1 cellular context compared by ENCODE assay signal in the genomic region with DNA sequence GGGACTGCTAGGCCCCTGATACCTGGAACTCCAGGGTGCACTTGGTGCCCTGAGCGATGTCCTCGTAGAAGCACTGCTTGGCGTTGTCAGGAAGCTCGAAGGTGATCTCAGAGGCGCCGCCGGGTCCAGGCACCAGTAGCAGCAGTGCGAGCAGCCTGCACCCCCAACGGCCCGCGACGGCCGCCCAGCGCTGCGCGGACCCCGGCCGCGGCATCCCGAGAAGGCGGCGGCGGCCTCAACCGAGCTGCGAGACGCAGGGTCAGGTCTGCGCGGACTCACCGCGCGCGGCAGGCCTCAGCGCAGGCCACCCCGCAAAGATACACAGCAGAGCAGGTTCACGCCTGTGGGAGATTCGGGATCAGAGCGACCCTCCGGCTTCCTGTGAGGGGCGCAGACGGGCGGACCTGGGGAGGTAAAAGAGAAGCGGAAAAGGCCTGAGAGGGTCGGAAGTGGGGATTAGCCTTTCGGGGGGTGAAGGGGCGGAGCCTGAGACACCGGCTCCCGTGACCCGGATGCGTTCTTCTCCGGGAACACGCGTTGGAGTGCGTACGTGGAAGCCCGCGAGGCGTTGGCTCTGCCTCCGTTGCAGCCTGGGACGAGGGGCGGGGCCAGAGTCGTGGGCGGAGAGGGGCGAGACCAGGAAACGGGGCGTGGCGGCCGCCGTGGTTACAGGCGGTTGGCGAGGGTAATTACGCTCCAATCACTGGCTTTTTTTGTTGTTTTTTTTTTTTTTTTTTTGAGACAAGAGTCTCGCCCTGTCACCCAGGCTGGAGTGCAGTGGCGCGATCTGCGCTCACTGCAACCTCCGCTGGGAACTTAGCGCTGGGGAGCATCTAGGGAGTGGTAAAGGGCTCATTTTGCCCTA.
TF ChIP-seq lines count a peak whose summit lies in the region.

Gene TMED7, minus strand, starts transcription at position 458 of the 865 bp plus-strand sequence. Its CDS starts 244 bp downstream, at position 214.

TF ChIP-seq in K562, 482 proteins besides CTCF, POLR2A, EP300 and RAD21 (continued from another document and continues in another):
- TF ChIP-seq ZNF318 (IDR thresholded peaks at IDR 0.05; ENCODE audit: borderline replicate concordance in 1 of 2, low read depth in 1 of 2) (no peak), NCOA4 (IDR thresholded peaks at IDR 0.05; ENCODE audit: partially characterized antibody) (no peak), ESRRA (IDR thresholded peaks at IDR 0.05; ENCODE audit: borderline replicate concordance, low read depth) (peak; percentile 30; the same call in 1 of the 2 replicates), ZBTB9 (CRISPR knock-in tag; IDR thresholded peaks at IDR 0.05) (no peak), SNAPC5 (CRISPR knock-in tag; IDR thresholded peaks at IDR 0.05) (no peak), RHOXF2B (CRISPR knock-in tag; conservative IDR thresholded peaks at IDR 0.05) (no peak), FOXP1 (CRISPR knock-in tag; IDR thresholded peaks at IDR 0.05) (no peak), HIVEP1 (CRISPR knock-in tag; IDR thresholded peaks at IDR 0.05) (no peak), TAL1 (IDR thresholded peaks at IDR 0.05) (no peak), ZNF3 (CRISPR knock-in tag; IDR thresholded peaks at IDR 0.05) (no peak), CBX3 (IDR thresholded peaks at IDR 0.05; ENCODE audit: borderline replicate concordance in 1 of 2, low read length in 2 of 2) (peak in 1 of 2 experiments; percentile 13; a peak in 1 of 3 replicates), LARP7 (IDR thresholded peaks at IDR 0.05) (no peak), CREB1 (IDR thresholded peaks at IDR 0.05) (peak; percentile 64), CREB1 (CRISPR knock-in tag; IDR thresholded peaks at IDR 0.05) (peak; percentile 70), RBBP5 (IDR thresholded peaks at IDR 0.05; ENCODE audit: borderline replicate concordance, insufficient read depth, low read length, poor library complexity, severe bottlenecking) (peak; percentile 97), YBX1 (IDR thresholded peaks at IDR 0.05) (no peak), NFIC (IDR thresholded peaks at IDR 0.05) (peak; percentile 19; the same call in 1 of the 2 replicates), ELF1 (tag; IDR thresholded peaks at IDR 0.05) (peak; percentile 83), MXI1 (IDR thresholded peaks at IDR 0.05; ENCODE audit: low read depth, low read length) (no peak), PML (IDR thresholded peaks at IDR 0.05; ENCODE audit: low read length) (peak; percentile 74; the same call in 1 of the 2 replicates), NFYB (IDR thresholded peaks at IDR 0.05; ENCODE audit: extremely low read depth, insufficient read length) (peak; percentile 13), ZNF740 (CRISPR knock-in tag; IDR thresholded peaks at IDR 0.05) (peak; percentile 87; the same call in 1 of the 2 replicates), ZNF740 (tag; IDR thresholded peaks at IDR 0.05) (no peak; a peak in 1 of 4 replicates), SAFB (IDR thresholded peaks at IDR 0.05; ENCODE audit: borderline replicate concordance, low read depth, low read length) (peak; percentile 95), ELF4 (CRISPR knock-in tag; IDR thresholded peaks at IDR 0.05) (no peak), ZNF431 (CRISPR knock-in tag; IDR thresholded peaks at IDR 0.05) (peak; percentile 77; the same call in 1 of the 2 replicates), NR4A1 (CRISPR knock-in tag; IDR thresholded peaks at IDR 0.05) (no peak), NR4A1 (tag; IDR thresholded peaks at IDR 0.05) (no peak), MCM5 (IDR thresholded peaks at IDR 0.05; ENCODE audit: low read depth) (no peak), NUFIP1 (IDR thresholded peaks at IDR 0.05; ENCODE audit: partially characterized antibody) (no peak), SLC30A9 (CRISPR knock-in tag; IDR thresholded peaks at IDR 0.05) (no peak), PYGO2 (tag; IDR thresholded peaks at IDR 0.05) (no peak), COPS2 (conservative IDR thresholded peaks at IDR 0.05) (no peak), ZNF668 (CRISPR knock-in tag; IDR thresholded peaks at IDR 0.05) (no peak), CREM (IDR thresholded peaks at IDR 0.05; ENCODE audit: low read depth) (peak; percentile 81), TCFL5 (CRISPR knock-in tag; conservative IDR thresholded peaks at IDR 0.05) (no peak), ZNF57 (CRISPR knock-in tag; IDR thresholded peaks at IDR 0.05) (no peak), SOX6 (IDR thresholded peaks at IDR 0.05) (peak; percentile 47; the same call in 1 of the 2 replicates), MAFF (IDR thresholded peaks at IDR 0.05; ENCODE audit: low read length) (no peak), NCOA2 (IDR thresholded peaks at IDR 0.05; ENCODE audit: partially characterized antibody in 2 of 2) (no peak), HMG20A (CRISPR knock-in tag; conservative IDR thresholded peaks at IDR 0.05) (no peak), MXD1 (CRISPR knock-in tag; IDR thresholded peaks at IDR 0.05; ENCODE audit: borderline replicate concordance, poor library complexity, severe bottlenecking) (no peak), JUNB (CRISPR knock-in tag; conservative IDR thresholded peaks at IDR 0.05) (no peak), KLF16 (IDR thresholded peaks at IDR 0.05) (no peak), ZNF23 (CRISPR knock-in tag; IDR thresholded peaks at IDR 0.05) (no peak), MAZ (CRISPR knock-in tag; conservative IDR thresholded peaks at IDR 0.05 in 1 of 2, IDR thresholded peaks at IDR 0.05 in 1 of 2) (peak in 1 of 2 experiments; percentile 63)
- TF ChIP-seq, protein P1, sequence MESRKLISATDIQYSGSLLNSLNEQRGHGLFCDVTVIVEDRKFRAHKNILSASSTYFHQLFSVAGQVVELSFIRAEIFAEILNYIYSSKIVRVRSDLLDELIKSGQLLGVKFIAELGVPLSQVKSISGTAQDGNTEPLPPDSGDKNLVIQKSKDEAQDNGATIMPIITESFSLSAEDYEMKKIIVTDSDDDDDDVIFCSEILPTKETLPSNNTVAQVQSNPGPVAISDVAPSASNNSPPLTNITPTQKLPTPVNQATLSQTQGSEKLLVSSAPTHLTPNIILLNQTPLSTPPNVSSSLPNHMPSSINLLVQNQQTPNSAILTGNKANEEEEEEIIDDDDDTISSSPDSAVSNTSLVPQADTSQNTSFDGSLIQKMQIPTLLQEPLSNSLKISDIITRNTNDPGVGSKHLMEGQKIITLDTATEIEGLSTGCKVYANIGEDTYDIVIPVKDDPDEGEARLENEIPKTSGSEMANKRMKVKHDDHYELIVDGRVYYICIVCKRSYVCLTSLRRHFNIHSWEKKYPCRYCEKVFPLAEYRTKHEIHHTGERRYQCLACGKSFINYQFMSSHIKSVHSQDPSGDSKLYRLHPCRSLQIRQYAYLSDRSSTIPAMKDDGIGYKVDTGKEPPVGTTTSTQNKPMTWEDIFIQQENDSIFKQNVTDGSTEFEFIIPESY (CRISPR knock-in tag; IDR thresholded peaks at IDR 0.05) = no peak
- TF ChIP-seq, protein P2, sequence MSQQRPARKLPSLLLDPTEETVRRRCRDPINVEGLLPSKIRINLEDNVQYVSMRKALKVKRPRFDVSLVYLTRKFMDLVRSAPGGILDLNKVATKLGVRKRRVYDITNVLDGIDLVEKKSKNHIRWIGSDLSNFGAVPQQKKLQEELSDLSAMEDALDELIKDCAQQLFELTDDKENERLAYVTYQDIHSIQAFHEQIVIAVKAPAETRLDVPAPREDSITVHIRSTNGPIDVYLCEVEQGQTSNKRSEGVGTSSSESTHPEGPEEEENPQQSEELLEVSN (IDR thresholded peaks at IDR 0.05; ENCODE audit: borderline replicate concordance in 1 of 2, extremely low read depth in 1 of 2, insufficient read depth in 1 of 2, insufficient read length in 1 of 2, low read depth in 1 of 2, low read length in 1 of 2, poor library complexity in 1 of 2, severe bottlenecking in 1 of 2) = peak; percentile 65 to 76
- TF ChIP-seq, protein P3, sequence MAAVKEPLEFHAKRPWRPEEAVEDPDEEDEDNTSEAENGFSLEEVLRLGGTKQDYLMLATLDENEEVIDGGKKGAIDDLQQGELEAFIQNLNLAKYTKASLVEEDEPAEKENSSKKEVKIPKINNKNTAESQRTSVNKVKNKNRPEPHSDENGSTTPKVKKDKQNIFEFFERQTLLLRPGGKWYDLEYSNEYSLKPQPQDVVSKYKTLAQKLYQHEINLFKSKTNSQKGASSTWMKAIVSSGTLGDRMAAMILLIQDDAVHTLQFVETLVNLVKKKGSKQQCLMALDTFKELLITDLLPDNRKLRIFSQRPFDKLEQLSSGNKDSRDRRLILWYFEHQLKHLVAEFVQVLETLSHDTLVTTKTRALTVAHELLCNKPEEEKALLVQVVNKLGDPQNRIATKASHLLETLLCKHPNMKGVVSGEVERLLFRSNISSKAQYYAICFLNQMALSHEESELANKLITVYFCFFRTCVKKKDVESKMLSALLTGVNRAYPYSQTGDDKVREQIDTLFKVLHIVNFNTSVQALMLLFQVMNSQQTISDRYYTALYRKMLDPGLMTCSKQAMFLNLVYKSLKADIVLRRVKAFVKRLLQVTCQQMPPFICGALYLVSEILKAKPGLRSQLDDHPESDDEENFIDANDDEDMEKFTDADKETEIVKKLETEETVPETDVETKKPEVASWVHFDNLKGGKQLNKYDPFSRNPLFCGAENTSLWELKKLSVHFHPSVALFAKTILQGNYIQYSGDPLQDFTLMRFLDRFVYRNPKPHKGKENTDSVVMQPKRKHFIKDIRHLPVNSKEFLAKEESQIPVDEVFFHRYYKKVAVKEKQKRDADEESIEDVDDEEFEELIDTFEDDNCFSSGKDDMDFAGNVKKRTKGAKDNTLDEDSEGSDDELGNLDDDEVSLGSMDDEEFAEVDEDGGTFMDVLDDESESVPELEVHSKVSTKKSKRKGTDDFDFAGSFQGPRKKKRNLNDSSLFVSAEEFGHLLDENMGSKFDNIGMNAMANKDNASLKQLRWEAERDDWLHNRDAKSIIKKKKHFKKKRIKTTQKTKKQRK (IDR thresholded peaks at IDR 0.05; ENCODE audit: borderline replicate concordance, low read depth, low read length) = no peak
